Comparison of ENCODE assay signal across 8 cellular contexts in genomic region chr6:96837138-96837971, GRCh38. TPM values are rescaled to one million over a fixed set of nuclear protein-coding genes. Genes with fewer than 3 reads are reported as not detected.
DNase-seq lines count a peak whose midpoint lies in the region; ATAC-seq and TF ChIP-seq lines count a peak whose summit lies in the region.

TSS of gene GPR63 (minus strand) at chr6:96837477. CDS start at chr6:96799731, 37,746 bp downstream.

- H3K9me3 ChIP-seq in parathyroid adenoma (ENCODE audit: control insufficient read depth, low read length): no peaks in the 10 kb centered on the region

- H3K4me3 ChIP-seq in parathyroid adenoma (ENCODE audit: low read depth, low read length): peak within 1 kb of the TSS; percentile 82

- H3K27ac ChIP-seq in parathyroid adenoma: peak within 1 kb of the TSS; percentile 78

- intact Hi-C loops in Right ventricle myocardium superior (cut with DNase I): loop anchor here (5.0 kb wide), 1 partner anchor 60 kb away; the partner anchor contains the start of gene NDUFAF4

- no peaks in the 10 kb centered on the region for H3K79me2 ChIP-seq in parathyroid adenoma

- ATAC-seq in GM21723 (IDR thresholded peaks at IDR 0.05; ENCODE audit: unreplicated experiment) (peak; percentile 90), Right ventricle myocardium superior (ENCODE audit: poor library complexity) (peak; percentile 93)

- no peak for TF ChIP-seq RAD21 in Ishikawa (IDR thresholded peaks at IDR 0.05; ENCODE audit: low read depth)

- H3K27me3 Mint-ChIP-seq in type B pancreatic cell: peaks cover 43% of the 10 kb centered on the region

- H3K27me3 ChIP-seq in parathyroid adenoma (ENCODE audit: control insufficient read depth, insufficient read depth, low read length): no peaks in the 10 kb centered on the region

- no peak for TF ChIP-seq EP300 in Ishikawa (IDR thresholded peaks at IDR 0.05; ENCODE audit: borderline replicate concordance)

- H3K9me3 Mint-ChIP-seq in type B pancreatic cell: no peaks in the 10 kb centered on the region

- H3K36me3 Mint-ChIP-seq in type B pancreatic cell: no peaks in the 10 kb centered on the region

- H3K4me3 Mint-ChIP-seq in type B pancreatic cell: peak within 1 kb of the TSS; percentile 99

- H3K36me3 ChIP-seq in parathyroid adenoma (ENCODE audit: control insufficient read depth, insufficient read depth, low read length): no peaks in the 10 kb centered on the region

- peak within 1 kb of the TSS; percentile 67 for H3K27ac Mint-ChIP-seq in type B pancreatic cell

- peak within 1 kb of the TSS; percentile 98 for H2AFZ ChIP-seq in parathyroid adenoma

- H3K4me2 ChIP-seq in parathyroid adenoma (ENCODE audit: low read length): peak within 1 kb of the TSS; percentile 89

- peak within 1 kb of the TSS; percentile 59 for H3K9ac ChIP-seq in parathyroid adenoma

- no peak for TF ChIP-seq CTCF in parathyroid adenoma (IDR thresholded peaks at IDR 0.05)
- peak; percentile 4 for TF ChIP-seq CTCF in type B pancreatic cell (conservative IDR thresholded peaks at IDR 0.05)

- no peaks in the 10 kb centered on the region for H3K4me1 ChIP-seq in parathyroid adenoma

- H3K4me1 Mint-ChIP-seq in type B pancreatic cell (ENCODE audit: unreplicated experiment): peaks cover 10% of the 10 kb centered on the region

- DNase-seq in EL (peak; percentile 75), SIG-M5 treated with dmso at 0.1 percent for 504 hours (lab: John Stamatoyannopoulos, UW; ENCODE audit: unreplicated experiment) (peak; percentile 79), Right ventricle myocardium superior (peak; percentile 71), type B pancreatic cell (ENCODE audit: extremely low spot score, unreplicated experiment) (peak; percentile 73)
- DNase-seq in activated naive CD4-positive, alpha-beta T cell treated with anti-CD3 and anti-CD28 coated beads, Interleukin-2, amount 50 U/mL, for 16 hours: peak; percentile 64

TF ChIP-seq in Ishikawa, 13 proteins besides CTCF, POLR2A, EP300 and RAD21:
- TF ChIP-seq REST (IDR thresholded peaks at IDR 0.05; ENCODE audit: low read depth) (no peak), TEAD4 (IDR thresholded peaks at IDR 0.05) (no peak), EGR1 (IDR thresholded peaks at IDR 0.05) (0 out of 2 replicates have a peak, but pooled peaks have one; percentile 16), YY1 (IDR thresholded peaks at IDR 0.05; ENCODE audit: low read depth) (peak; percentile 61), TAF1 (IDR thresholded peaks at IDR 0.05; ENCODE audit: low read depth) (peak; percentile 75), MAX (IDR thresholded peaks at IDR 0.05) (peak; percentile 43), NFIC (IDR thresholded peaks at IDR 0.05) (no peak)

RNA-seq across cellular contexts. Expression of gene GPR63, which starts in this region (rescaled TPM):
- total RNA-seq in Right ventricle myocardium superior: 0.40 TPM
- 4.0 and 4.2 TPM in 2 replicates for total RNA-seq in type B pancreatic cell (ENCODE audit: low replicate concordance)

Comparison
In these comparisons a context has a peak if more than half of its experiments do, and no peak if none do; other contexts are left out.
1. Peak in every context shown above with its lines: DNase-seq, ATAC-seq, H3K4me3 ChIP-seq and H3K27ac ChIP-seq.
2. Peak in DNase-seq and ATAC-seq in Right ventricle myocardium superior; RNA of the gene not detected or under 1 TPM.